8 cellular contexts compared by ENCODE assay signal in genomic region chr4:140756292-140757219, GRCh38. TPM values are rescaled to one million over a fixed set of nuclear protein-coding genes. Genes with fewer than 3 reads are reported as not detected.
DNase-seq lines count a peak whose midpoint lies in the region; ATAC-seq lines count a peak whose summit lies in the region.

TBC1D9 (minus strand) TSS chr4:140756385; CDS start chr4:140756045, 340 bp downstream.

- no peak within 1 kb of the TSS for H3K27ac Mint-ChIP-seq in naive thymus-derived CD4-positive, alpha-beta T cell
- no peak within 1 kb of the TSS for H3K27ac Mint-ChIP-seq in activated T-helper 1 cell treated with anti-CD3 and anti-CD28 coated beads, Interleukin-12 subunit alpha, Interleukin-12 subunit beta, Interleukin-2, Interleukin-4 antibody, amounts not matched to agents 30 ng/mL and 10 ng/mL and 1 ng/mL, durations not matched to agents 14 hours and 24 hours and 36 hours

- peak; percentile 87 for DNase-seq in COR-L47 (lab: John Stamatoyannopoulos, UW)
- peak; percentile 70 for DNase-seq in NCI-H345 treated with DMSO at 0.1 percent for 48 hours (lab: John Stamatoyannopoulos, UW; ENCODE audit: unreplicated experiment)
- DNase-seq in activated naive CD4-positive, alpha-beta T cell treated with anti-CD3 and anti-CD28 coated beads, Interleukin-2, amount 50 U/mL, for 16 hours, result peak; percentile 11
- DNase-seq in foreskin melanocyte, result peak; percentile 65
- DNase-seq in naive thymus-derived CD4-positive, alpha-beta T cell, result peak in 3 of 9 donors; percentile 0 to 24 (median 18)
- no peak for DNase-seq in activated T-helper 1 cell treated with anti-CD3 and anti-CD28 coated beads, Interleukin-12 subunit alpha, Interleukin-12 subunit beta, Interleukin-2, Interleukin-4 antibody, amounts not matched to agents 30 ng/mL and 10 ng/mL and 1 ng/mL, durations not matched to agents 14 hours and 24 hours and 36 hours (ENCODE audit: low spot score)

- peaks cover 4 to 22% (median 7%) of the 10 kb centered on the region in 7 donors for H3K4me1 Mint-ChIP-seq in naive thymus-derived CD4-positive, alpha-beta T cell
- no peaks in the 10 kb centered on the region for H3K4me1 Mint-ChIP-seq in activated T-helper 1 cell treated with anti-CD3 and anti-CD28 coated beads, Interleukin-12 subunit alpha, Interleukin-12 subunit beta, Interleukin-2, Interleukin-4 antibody, amounts not matched to agents 30 ng/mL and 10 ng/mL and 1 ng/mL, durations not matched to agents 14 hours and 24 hours and 36 hours (ENCODE audit: low read depth)

- H3K4me3 Mint-ChIP-seq in naive thymus-derived CD4-positive, alpha-beta T cell, result peak within 1 kb of the TSS; percentile 15 to 72 (median 60)
- H3K4me3 Mint-ChIP-seq in activated T-helper 1 cell treated with anti-CD3 and anti-CD28 coated beads, Interleukin-12 subunit alpha, Interleukin-12 subunit beta, Interleukin-2, Interleukin-4 antibody, amounts not matched to agents 30 ng/mL and 10 ng/mL and 1 ng/mL, durations not matched to agents 14 hours and 24 hours and 36 hours, result no peak within 1 kb of the TSS

- no peak within 1 kb of the TSS for H3K27ac ChIP-seq in naive thymus-derived CD4-positive, alpha-beta T cell (ENCODE audit: low read depth, low read length)

- POLR2A ChIA-PET in naive thymus-derived CD4-positive, alpha-beta T cell (lab: Charles Lee), result no interaction called here

- no peaks in the 10 kb centered on the region for H3K27me3 ChIP-seq in naive thymus-derived CD4-positive, alpha-beta T cell (ENCODE audit: control insufficient read depth in 2 of 2, insufficient read depth in 2 of 2, low read length in 2 of 2)

- H3K27me3 Mint-ChIP-seq in naive thymus-derived CD4-positive, alpha-beta T cell, result peaks cover 66 to 71% (median 68%) of the 10 kb centered on the region in 5 donors
- H3K27me3 Mint-ChIP-seq in activated T-helper 1 cell treated with anti-CD3 and anti-CD28 coated beads, Interleukin-12 subunit alpha, Interleukin-12 subunit beta, Interleukin-2, Interleukin-4 antibody, amounts not matched to agents 30 ng/mL and 10 ng/mL and 1 ng/mL, durations not matched to agents 14 hours and 24 hours and 36 hours (ENCODE audit: insufficient read depth), result peaks cover 52% of the 10 kb centered on the region

- H3K36me3 Mint-ChIP-seq in naive thymus-derived CD4-positive, alpha-beta T cell, result peaks cover 0 to 4% (median 0%) of the 10 kb centered on the region in 5 donors
- H3K36me3 Mint-ChIP-seq in activated T-helper 1 cell treated with anti-CD3 and anti-CD28 coated beads, Interleukin-12 subunit alpha, Interleukin-12 subunit beta, Interleukin-2, Interleukin-4 antibody, amounts not matched to agents 30 ng/mL and 10 ng/mL and 1 ng/mL, durations not matched to agents 14 hours and 24 hours and 36 hours (ENCODE audit: low read depth), result no peaks in the 10 kb centered on the region

- H3K36me3 ChIP-seq in naive thymus-derived CD4-positive, alpha-beta T cell (ENCODE audit: control insufficient read depth in 2 of 3, insufficient read depth in 3 of 3, low read length in 3 of 3), result no peaks in the 10 kb centered on the region

- H3K4me3 ChIP-seq in naive thymus-derived CD4-positive, alpha-beta T cell (ENCODE audit: low read length), result no peak within 1 kb of the TSS

- peaks cover 0 to 5% (median 0%) of the 10 kb centered on the region in 11 donors for H3K9me3 Mint-ChIP-seq in naive thymus-derived CD4-positive, alpha-beta T cell
- no peaks in the 10 kb centered on the region for H3K9me3 Mint-ChIP-seq in activated T-helper 1 cell treated with anti-CD3 and anti-CD28 coated beads, Interleukin-12 subunit alpha, Interleukin-12 subunit beta, Interleukin-2, Interleukin-4 antibody, amounts not matched to agents 30 ng/mL and 10 ng/mL and 1 ng/mL, durations not matched to agents 14 hours and 24 hours and 36 hours

- CTCF ChIA-PET in naive thymus-derived CD4-positive, alpha-beta T cell (lab: Charles Lee), result no interaction called here

- ATAC-seq in GM19328 (IDR thresholded peaks at IDR 0.05; ENCODE audit: unreplicated experiment), result peak; percentile 38
- ATAC-seq in HG03378 (IDR thresholded peaks at IDR 0.05; ENCODE audit: unreplicated experiment), result peak; percentile 43
- peak; percentile 79 for ATAC-seq in naive thymus-derived CD4-positive, alpha-beta T cell

- no peaks in the 10 kb centered on the region for H3K9me3 ChIP-seq in naive thymus-derived CD4-positive, alpha-beta T cell (ENCODE audit: control insufficient read depth in 2 of 3, low read length in 3 of 3)

- H3K4me1 ChIP-seq in naive thymus-derived CD4-positive, alpha-beta T cell (ENCODE audit: control insufficient read depth in 2 of 2, insufficient read depth in 2 of 2, low read length in 2 of 2), result peaks cover 0 to 7% of the 10 kb centered on the region in 2 donors

- intact Hi-C loops in naive thymus-derived CD4-positive, alpha-beta T cell (cut with micrococcal nuclease), result no loop called here
- intact Hi-C loops in activated T-helper 1 cell treated with anti-CD3 and anti-CD28 coated beads, Interleukin-12 subunit alpha, Interleukin-12 subunit beta, Interleukin-2, Interleukin-4 antibody, amounts not matched to agents 30 ng/mL and 10 ng/mL and 1 ng/mL, durations not matched to agents 14 hours and 24 hours and 36 hours (cut with micrococcal nuclease), result loop anchor here (5.0 kb wide), 1 partner anchor 376 kb away; the partner anchor contains the start of gene RNF150

RNA-seq across cellular contexts. Expression of gene TBC1D9, which starts in this region (rescaled TPM):
- total RNA-seq in naive thymus-derived CD4-positive, alpha-beta T cell, result 10 to 100 TPM in 1 of 5 experiments, 1 to 10 TPM in 1, under 1 TPM in 2, not detected in 1; 0.22 to 13.9 (median 1.7) TPM
- under 1 TPM in 1 of 2 donors, not detected in 1; 0.13 TPM for polyA plus RNA-seq in naive thymus-derived CD4-positive, alpha-beta T cell
- total RNA-seq in activated T-helper 1 cell treated with anti-CD3 and anti-CD28 coated beads, Interleukin-12 subunit alpha, Interleukin-12 subunit beta, Interleukin-2, Interleukin-4 antibody, amounts not matched to agents 30 ng/mL and 10 ng/mL and 1 ng/mL, durations not matched to agents 14 hours and 24 hours and 36 hours, result 0.29 TPM in 1 of 2 replicates, not detected in the other
